9 cellular contexts compared by ENCODE assay signal in genomic region chr2:73359915-73360697, GRCh38. TPM values are rescaled to one million over a fixed set of nuclear protein-coding genes. Genes with fewer than 3 reads are reported as not detected.
A peak's percentile ranks its signal among the peaks of the same experiment; 100 is the strongest.
DNase-seq lines count a peak whose midpoint lies in the region; ATAC-seq and TF ChIP-seq lines count a peak whose summit lies in the region.
"Had no signal": no experiment of that assay in that cellular context is flagged by ENCODE, and none has a peak within 500 bp of the region (broad histone marks: within the 10 kb centered on the region; RNA-seq: fewer than 3 reads in every experiment).

No MANE protein-coding gene starts in this region.

- H3K36me3 ChIP-seq in Caco-2 (ENCODE audit: control insufficient read depth, insufficient read depth, low read length) = no peaks in the 10 kb centered on the region
- no peaks in the 10 kb centered on the region for H3K36me3 ChIP-seq in WERI-Rb-1
- H3K36me3 ChIP-seq in liver (ENCODE audit: control insufficient read depth in 4 of 4, insufficient read depth in 3 of 4, low read depth in 1 of 4, low read length in 3 of 4) = no peaks in the 10 kb centered on the region
- H3K36me3 ChIP-seq: gastroesophageal sphincter had no signal

- H3K4me1 ChIP-seq in Caco-2 (no peaks in the 10 kb centered on the region), liver (ENCODE audit: control insufficient read depth in 4 of 4, insufficient read depth in 4 of 4, low read length in 3 of 4) (no peaks in the 10 kb centered on the region)
- H3K4me1 ChIP-seq: gastroesophageal sphincter had no signal

- H3K9ac ChIP-seq in liver (ENCODE audit: low read depth in 1 of 2, low read length in 2 of 2) = no peak overlapping the region

- H3K27ac ChIP-seq in WERI-Rb-1 (no peak overlapping the region), liver (ENCODE audit: low read depth in 1 of 2, low read length in 2 of 2) (no peak overlapping the region)
- H3K27ac ChIP-seq: gastroesophageal sphincter had no signal

- no TSS peak for BruUV-seq in Caco-2 (replicated peaks; lab: Mats Ljungman, UMichigan)

- 26% methylated on average over 2 of the region's 2 CpGs for WGBS in liver

- H3K4me3 ChIP-seq in Caco-2 (ENCODE audit: low read depth, low read length) = no peak overlapping the region
- H3K4me3 ChIP-seq in HFF-Myc (replicated peaks; ENCODE audit: low read depth, low read length) = no peak overlapping the region
- H3K4me3 ChIP-seq in WERI-Rb-1 (ENCODE audit: low read depth, low read length) = no peak overlapping the region
- no peak overlapping the region for H3K4me3 ChIP-seq in liver (ENCODE audit: low read depth in 1 of 3, low read length in 3 of 3)
- H3K4me3 ChIP-seq: gastroesophageal sphincter had no signal

- CTCF ChIA-PET in Caco-2 (lab: Charles Lee) = interaction anchor here (0.6 to 1.0 kb wide), 2 partner anchors 66 to 91 kb away, joined by 3 to 4 read pairs; no protein-coding TSS in a partner anchor

- peak; percentile 21 to 47 for TF ChIP-seq RAD21 in liver (IDR thresholded peaks at IDR 0.05)

- H3K27me3 Mint-ChIP-seq in Caco-2 (ENCODE audit: insufficient read depth, unreplicated experiment) = peaks cover 10% of the 10 kb centered on the region

- DNase-seq in Caco-2 (peak in 1 of 2 experiments; percentile 9), HFF-Myc (ENCODE audit: extremely low read depth, low read depth) (no peak), WERI-Rb-1 (no peak), glomerular visceral epithelial cell (ENCODE audit: extremely low spot score) (no peak)

- no peaks in the 10 kb centered on the region; the same call in 1 of the 2 replicates for H3K27me3 ChIP-seq in Caco-2 (replicated peaks; ENCODE audit: control insufficient read depth, insufficient read depth, low read length)
- H3K27me3 ChIP-seq in WERI-Rb-1 (ENCODE audit: insufficient read depth, low read depth, severe bottlenecking) = no peaks in the 10 kb centered on the region
- no peaks in the 10 kb centered on the region for H3K27me3 ChIP-seq in liver (ENCODE audit: control insufficient read depth in 4 of 4, insufficient read depth in 4 of 4, low read length in 3 of 4)

- no peak for TF ChIP-seq POLR2A in GM18505 (IDR thresholded peaks at IDR 0.05; ENCODE audit: borderline replicate concordance, extremely low read depth, insufficient read depth, insufficient read length)

- no peaks in the 10 kb centered on the region for H3K4me1 Mint-ChIP-seq in Caco-2 (ENCODE audit: low read depth, unreplicated experiment)

- H3K9me3 Mint-ChIP-seq in Caco-2 (ENCODE audit: unreplicated experiment) = no peaks in the 10 kb centered on the region

- no peak for ATAC-seq in GM21381 (IDR thresholded peaks at IDR 0.05; ENCODE audit: unreplicated experiment)
- ATAC-seq in GM18505 (IDR thresholded peaks at IDR 0.05; ENCODE audit: unreplicated experiment) = no peak
- ATAC-seq in HG03432 (IDR thresholded peaks at IDR 0.05; ENCODE audit: unreplicated experiment) = no peak
- ATAC-seq: gastroesophageal sphincter had no signal

- peaks cover 2% of the 10 kb centered on the region; the same call in 1 of the 2 replicates for H3K9me3 ChIP-seq in Caco-2
- no peaks in the 10 kb centered on the region for H3K9me3 ChIP-seq in WERI-Rb-1 (ENCODE audit: severe bottlenecking)
- H3K9me3 ChIP-seq in liver (ENCODE audit: control insufficient read depth in 4 of 4, low read length in 3 of 4) = no peaks in the 10 kb centered on the region
- H3K9me3 ChIP-seq: gastroesophageal sphincter had no signal

- TF ChIP-seq CTCF in Caco-2 (IDR thresholded peaks at IDR 0.05; ENCODE audit: insufficient read depth in 1 of 2, low read depth in 1 of 2, low read length in 1 of 2, severe bottlenecking in 1 of 2, unreplicated experiment in 1 of 2) (peak; percentile 32 to 53), HFF-Myc (IDR thresholded peaks at IDR 0.05; ENCODE audit: low read depth, low read length, missing control alignments) (peak; percentile 17), WERI-Rb-1 (IDR thresholded peaks at IDR 0.05; ENCODE audit: low read depth, low read length) (peak; percentile 57), liver (IDR thresholded peaks at IDR 0.05; ENCODE audit: low read depth, low read length, missing input control) (peak; percentile 23)

- intact Hi-C loops in Caco-2 (cut with micrococcal nuclease; ENCODE audit: unreplicated experiment) = no loop called here

- H3K36me3 Mint-ChIP-seq in Caco-2 (ENCODE audit: insufficient read depth, unreplicated experiment) = no peaks in the 10 kb centered on the region

- no peak overlapping the region for H3K27ac Mint-ChIP-seq in Caco-2 (ENCODE audit: unreplicated experiment)

- POLR2A ChIA-PET in Caco-2 (lab: Charles Lee) = interaction anchor here (1.2 kb wide), 1 partner anchor 91 kb away, joined by 3 read pairs; no protein-coding TSS in a partner anchor

- no peak overlapping the region for H3K4me3 Mint-ChIP-seq in Caco-2 (ENCODE audit: unreplicated experiment)

TF ChIP-seq in liver, 16 proteins besides CTCF, POLR2A, EP300 and RAD21:
- no peak for TF ChIP-seq HNF4G (IDR thresholded peaks at IDR 0.05)
- no peak for TF ChIP-seq GABPA (IDR thresholded peaks at IDR 0.05 in 1 of 2, conservative IDR thresholded peaks at IDR 0.05 in 1 of 2)
- TF ChIP-seq NR2F2 (IDR thresholded peaks at IDR 0.05) = no peak
- TF ChIP-seq FOXA1 (IDR thresholded peaks at IDR 0.05) = no peak
- no peak for TF ChIP-seq JUND (IDR thresholded peaks at IDR 0.05)
- TF ChIP-seq REST (IDR thresholded peaks at IDR 0.05) = no peak

RNA-seq across cellular contexts. Expression of gene ALMS1, which starts 25.5 kb away (rescaled TPM):
- total RNA-seq in Caco-2 (2022) = 7.4 and 9.2 TPM in 2 replicates
- 10 to 100 TPM; 11.9 to 18.3 TPM for total RNA-seq in liver
- polyA plus RNA-seq in liver = 1 to 10 TPM; 2.1 to 2.2 TPM
